In the genomic region with DNA sequence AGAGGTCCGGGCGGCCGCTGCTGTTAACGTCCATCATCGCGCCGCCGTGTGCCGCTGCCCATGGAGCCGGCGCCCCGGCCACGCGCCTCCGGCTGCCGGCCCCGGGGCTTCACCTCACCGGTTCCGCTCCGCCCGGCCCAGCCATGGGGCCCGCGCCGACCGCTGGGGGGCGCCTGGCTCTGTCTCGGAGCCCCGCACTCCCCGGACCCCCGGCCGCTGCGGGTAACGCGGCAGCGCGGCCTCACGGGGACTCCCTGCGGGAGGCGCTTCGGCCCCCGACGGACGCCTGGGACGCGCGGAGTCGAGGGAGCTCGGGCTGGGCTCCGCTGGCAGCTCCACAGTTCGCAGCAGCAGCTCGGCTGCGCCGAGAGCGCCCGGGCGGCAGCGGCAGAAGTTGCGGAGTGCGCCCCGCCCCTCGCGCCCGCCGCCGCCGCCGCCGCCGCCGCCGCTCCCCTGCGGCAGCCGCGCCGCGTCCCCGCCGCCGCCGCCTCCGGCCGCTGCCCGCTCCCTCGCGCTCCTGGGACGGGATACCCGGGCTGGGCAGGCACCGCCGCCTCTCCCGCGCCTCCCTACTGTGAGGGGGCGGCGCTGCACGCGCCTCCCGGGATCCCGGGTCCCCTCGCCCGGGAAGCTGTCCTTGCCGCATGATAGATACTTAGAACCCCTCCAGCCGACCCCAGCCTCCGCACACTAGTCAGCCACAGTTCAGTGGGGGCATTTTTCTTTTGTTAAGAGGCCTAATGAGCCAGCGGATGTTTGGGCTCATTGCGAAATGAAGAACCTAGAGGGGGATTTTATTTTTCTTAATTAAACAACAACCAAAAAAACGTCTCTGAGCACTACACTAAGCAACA, we compare ENCODE assay signal across 1 cellular context.
TF ChIP-seq lines count a peak whose summit lies in the region.

A gene (minus strand): TSS at position 405 of the 854 bp plus-strand sequence. CDS start 368 bp downstream, at position 37.

TF ChIP-seq in HepG2, 621 proteins besides CTCF, POLR2A, EP300 and RAD21 (continued from another document and continues in another):
- TF ChIP-seq, protein P1, sequence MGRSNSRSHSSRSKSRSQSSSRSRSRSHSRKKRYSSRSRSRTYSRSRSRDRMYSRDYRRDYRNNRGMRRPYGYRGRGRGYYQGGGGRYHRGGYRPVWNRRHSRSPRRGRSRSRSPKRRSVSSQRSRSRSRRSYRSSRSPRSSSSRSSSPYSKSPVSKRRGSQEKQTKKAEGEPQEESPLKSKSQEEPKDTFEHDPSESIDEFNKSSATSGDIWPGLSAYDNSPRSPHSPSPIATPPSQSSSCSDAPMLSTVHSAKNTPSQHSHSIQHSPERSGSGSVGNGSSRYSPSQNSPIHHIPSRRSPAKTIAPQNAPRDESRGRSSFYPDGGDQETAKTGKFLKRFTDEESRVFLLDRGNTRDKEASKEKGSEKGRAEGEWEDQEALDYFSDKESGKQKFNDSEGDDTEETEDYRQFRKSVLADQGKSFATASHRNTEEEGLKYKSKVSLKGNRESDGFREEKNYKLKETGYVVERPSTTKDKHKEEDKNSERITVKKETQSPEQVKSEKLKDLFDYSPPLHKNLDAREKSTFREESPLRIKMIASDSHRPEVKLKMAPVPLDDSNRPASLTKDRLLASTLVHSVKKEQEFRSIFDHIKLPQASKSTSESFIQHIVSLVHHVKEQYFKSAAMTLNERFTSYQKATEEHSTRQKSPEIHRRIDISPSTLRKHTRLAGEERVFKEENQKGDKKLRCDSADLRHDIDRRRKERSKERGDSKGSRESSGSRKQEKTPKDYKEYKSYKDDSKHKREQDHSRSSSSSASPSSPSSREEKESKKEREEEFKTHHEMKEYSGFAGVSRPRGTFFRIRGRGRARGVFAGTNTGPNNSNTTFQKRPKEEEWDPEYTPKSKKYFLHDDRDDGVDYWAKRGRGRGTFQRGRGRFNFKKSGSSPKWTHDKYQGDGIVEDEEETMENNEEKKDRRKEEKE (IDR thresholded peaks at IDR 0.05), result no peak
- TF ChIP-seq ELF1 (CRISPR knock-in tag; IDR thresholded peaks at IDR 0.05) (no peak), ZKSCAN5 (CRISPR knock-in tag; IDR thresholded peaks at IDR 0.05) (no peak), ZNF331 (CRISPR knock-in tag; IDR thresholded peaks at IDR 0.05) (no peak), ZNF788 (CRISPR knock-in tag; IDR thresholded peaks at IDR 0.05; ENCODE audit: borderline replicate concordance) (no peak), ZNF670 (CRISPR knock-in tag; IDR thresholded peaks at IDR 0.05; ENCODE audit: borderline replicate concordance) (no peak), THAP11 (CRISPR knock-in tag; IDR thresholded peaks at IDR 0.05) (no peak), ZNF354B (CRISPR knock-in tag; IDR thresholded peaks at IDR 0.05) (no peak), MAFF (IDR thresholded peaks at IDR 0.05; ENCODE audit: low read depth, low read length) (no peak), ASH2L (IDR thresholded peaks at IDR 0.05; ENCODE audit: insufficient read length, low read depth, low read length) (no peak), ZNF556 (CRISPR knock-in tag; IDR thresholded peaks at IDR 0.05; ENCODE audit: borderline replicate concordance) (no peak), ZSCAN9 (CRISPR knock-in tag; IDR thresholded peaks at IDR 0.05; ENCODE audit: borderline replicate concordance) (no peak), REXO4 (CRISPR knock-in tag; IDR thresholded peaks at IDR 0.05; ENCODE audit: borderline replicate concordance) (no peak), ZNF563 (CRISPR knock-in tag; IDR thresholded peaks at IDR 0.05) (peak; percentile 62; the same call in 1 of the 2 replicates), RFXANK (CRISPR knock-in tag; IDR thresholded peaks at IDR 0.05) (no peak), MED8 (CRISPR knock-in tag; IDR thresholded peaks at IDR 0.05; ENCODE audit: insufficient replicate concordance) (no peak), ZEB1 (IDR thresholded peaks at IDR 0.05; ENCODE audit: insufficient replicate concordance, low read depth) (no peak), HNRNPK (IDR thresholded peaks at IDR 0.05; ENCODE audit: low read depth, low read length, poor library complexity, severe bottlenecking) (no peak), GATAD1 (CRISPR knock-in tag; IDR thresholded peaks at IDR 0.05) (no peak), SRSF9 (IDR thresholded peaks at IDR 0.05; ENCODE audit: borderline replicate concordance, insufficient read depth, low read depth, low read length, poor library complexity, severe bottlenecking) (no peak), PLRG1 (conservative IDR thresholded peaks at IDR 0.05) (no peak), GLI4 (CRISPR knock-in tag; IDR thresholded peaks at IDR 0.05; ENCODE audit: borderline replicate concordance) (no peak), ZNF547 (CRISPR knock-in tag; IDR thresholded peaks at IDR 0.05) (no peak), MAF1 (CRISPR knock-in tag; IDR thresholded peaks at IDR 0.05; ENCODE audit: borderline replicate concordance) (no peak), BCL6 (CRISPR knock-in tag; IDR thresholded peaks at IDR 0.05) (0 out of 2 replicates have a peak, but pooled peaks have one; percentile 4), RBAK (CRISPR knock-in tag; IDR thresholded peaks at IDR 0.05) (no peak), ZNF570 (CRISPR knock-in tag; IDR thresholded peaks at IDR 0.05; ENCODE audit: borderline replicate concordance) (no peak), HCFC1 (IDR thresholded peaks at IDR 0.05; ENCODE audit: low read depth, low read length) (no peak)
- TF ChIP-seq, protein P2, sequence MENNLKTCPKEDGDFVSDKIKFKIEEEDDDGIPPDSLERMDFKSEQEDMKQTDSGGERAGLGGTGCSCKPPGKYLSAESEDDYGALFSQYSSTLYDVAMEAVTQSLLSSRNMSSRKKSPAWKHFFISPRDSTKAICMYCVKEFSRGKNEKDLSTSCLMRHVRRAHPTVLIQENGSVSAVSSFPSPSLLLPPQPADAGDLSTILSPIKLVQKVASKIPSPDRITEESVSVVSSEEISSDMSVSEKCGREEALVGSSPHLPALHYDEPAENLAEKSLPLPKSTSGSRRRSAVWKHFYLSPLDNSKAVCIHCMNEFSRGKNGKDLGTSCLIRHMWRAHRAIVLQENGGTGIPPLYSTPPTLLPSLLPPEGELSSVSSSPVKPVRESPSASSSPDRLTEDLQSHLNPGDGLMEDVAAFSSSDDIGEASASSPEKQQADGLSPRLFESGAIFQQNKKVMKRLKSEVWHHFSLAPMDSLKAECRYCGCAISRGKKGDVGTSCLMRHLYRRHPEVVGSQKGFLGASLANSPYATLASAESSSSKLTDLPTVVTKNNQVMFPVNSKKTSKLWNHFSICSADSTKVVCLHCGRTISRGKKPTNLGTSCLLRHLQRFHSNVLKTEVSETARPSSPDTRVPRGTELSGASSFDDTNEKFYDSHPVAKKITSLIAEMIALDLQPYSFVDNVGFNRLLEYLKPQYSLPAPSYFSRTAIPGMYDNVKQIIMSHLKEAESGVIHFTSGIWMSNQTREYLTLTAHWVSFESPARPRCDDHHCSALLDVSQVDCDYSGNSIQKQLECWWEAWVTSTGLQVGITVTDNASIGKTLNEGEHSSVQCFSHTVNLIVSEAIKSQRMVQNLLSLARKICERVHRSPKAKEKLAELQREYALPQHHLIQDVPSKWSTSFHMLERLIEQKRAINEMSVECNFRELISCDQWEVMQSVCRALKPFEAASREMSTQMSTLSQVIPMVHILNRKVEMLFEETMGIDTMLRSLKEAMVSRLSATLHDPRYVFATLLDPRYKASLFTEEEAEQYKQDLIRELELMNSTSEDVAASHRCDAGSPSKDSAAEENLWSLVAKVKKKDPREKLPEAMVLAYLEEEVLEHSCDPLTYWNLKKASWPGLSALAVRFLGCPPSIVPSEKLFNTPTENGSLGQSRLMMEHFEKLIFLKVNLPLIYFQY (CRISPR knock-in tag; IDR thresholded peaks at IDR 0.05; ENCODE audit: borderline replicate concordance), result peak; percentile 88; the same call in 1 of the 2 replicates
- TF ChIP-seq, protein P3, sequence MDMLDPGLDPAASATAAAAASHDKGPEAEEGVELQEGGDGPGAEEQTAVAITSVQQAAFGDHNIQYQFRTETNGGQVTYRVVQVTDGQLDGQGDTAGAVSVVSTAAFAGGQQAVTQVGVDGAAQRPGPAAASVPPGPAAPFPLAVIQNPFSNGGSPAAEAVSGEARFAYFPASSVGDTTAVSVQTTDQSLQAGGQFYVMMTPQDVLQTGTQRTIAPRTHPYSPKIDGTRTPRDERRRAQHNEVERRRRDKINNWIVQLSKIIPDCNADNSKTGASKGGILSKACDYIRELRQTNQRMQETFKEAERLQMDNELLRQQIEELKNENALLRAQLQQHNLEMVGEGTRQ (IDR thresholded peaks at IDR 0.05; ENCODE audit: low read depth, low read length), result no peak
- TF ChIP-seq, protein P3 (CRISPR knock-in tag; IDR thresholded peaks at IDR 0.05; ENCODE audit: borderline replicate concordance), result no peak
- TF ChIP-seq, protein P4, sequence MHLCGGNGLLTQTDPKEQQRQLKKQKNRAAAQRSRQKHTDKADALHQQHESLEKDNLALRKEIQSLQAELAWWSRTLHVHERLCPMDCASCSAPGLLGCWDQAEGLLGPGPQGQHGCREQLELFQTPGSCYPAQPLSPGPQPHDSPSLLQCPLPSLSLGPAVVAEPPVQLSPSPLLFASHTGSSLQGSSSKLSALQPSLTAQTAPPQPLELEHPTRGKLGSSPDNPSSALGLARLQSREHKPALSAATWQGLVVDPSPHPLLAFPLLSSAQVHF (CRISPR knock-in tag; IDR thresholded peaks at IDR 0.05), result no peak
- TF ChIP-seq, protein P5, sequence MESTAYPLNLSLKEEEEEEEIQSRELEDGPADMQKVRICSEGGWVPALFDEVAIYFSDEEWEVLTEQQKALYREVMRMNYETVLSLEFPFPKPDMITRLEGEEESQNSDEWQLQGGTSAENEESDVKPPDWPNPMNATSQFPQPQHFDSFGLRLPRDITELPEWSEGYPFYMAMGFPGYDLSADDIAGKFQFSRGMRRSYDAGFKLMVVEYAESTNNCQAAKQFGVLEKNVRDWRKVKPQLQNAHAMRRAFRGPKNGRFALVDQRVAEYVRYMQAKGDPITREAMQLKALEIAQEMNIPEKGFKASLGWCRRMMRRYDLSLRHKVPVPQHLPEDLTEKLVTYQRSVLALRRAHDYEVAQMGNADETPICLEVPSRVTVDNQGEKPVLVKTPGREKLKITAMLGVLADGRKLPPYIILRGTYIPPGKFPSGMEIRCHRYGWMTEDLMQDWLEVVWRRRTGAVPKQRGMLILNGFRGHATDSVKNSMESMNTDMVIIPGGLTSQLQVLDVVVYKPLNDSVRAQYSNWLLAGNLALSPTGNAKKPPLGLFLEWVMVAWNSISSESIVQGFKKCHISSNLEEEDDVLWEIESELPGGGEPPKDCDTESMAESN (CRISPR knock-in tag; conservative IDR thresholded peaks at IDR 0.05), result 0 out of 2 replicates have a peak, but pooled peaks have one; percentile 24
- TF ChIP-seq, protein P6, sequence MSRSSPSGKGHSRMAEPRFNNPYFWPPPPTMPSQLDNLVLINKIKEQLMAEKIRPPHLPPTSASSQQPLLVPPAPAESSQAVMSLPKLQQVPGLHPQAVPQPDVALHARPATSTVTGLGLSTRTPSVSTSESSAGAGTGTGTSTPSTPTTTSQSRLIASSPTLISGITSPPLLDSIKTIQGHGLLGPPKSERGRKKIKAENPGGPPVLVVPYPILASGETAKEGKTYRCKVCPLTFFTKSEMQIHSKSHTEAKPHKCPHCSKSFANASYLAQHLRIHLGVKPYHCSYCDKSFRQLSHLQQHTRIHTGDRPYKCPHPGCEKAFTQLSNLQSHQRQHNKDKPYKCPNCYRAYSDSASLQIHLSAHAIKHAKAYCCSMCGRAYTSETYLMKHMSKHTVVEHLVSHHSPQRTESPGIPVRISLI (CRISPR knock-in tag; IDR thresholded peaks at IDR 0.05; ENCODE audit: borderline replicate concordance), result no peak
- TF ChIP-seq, protein P7, sequence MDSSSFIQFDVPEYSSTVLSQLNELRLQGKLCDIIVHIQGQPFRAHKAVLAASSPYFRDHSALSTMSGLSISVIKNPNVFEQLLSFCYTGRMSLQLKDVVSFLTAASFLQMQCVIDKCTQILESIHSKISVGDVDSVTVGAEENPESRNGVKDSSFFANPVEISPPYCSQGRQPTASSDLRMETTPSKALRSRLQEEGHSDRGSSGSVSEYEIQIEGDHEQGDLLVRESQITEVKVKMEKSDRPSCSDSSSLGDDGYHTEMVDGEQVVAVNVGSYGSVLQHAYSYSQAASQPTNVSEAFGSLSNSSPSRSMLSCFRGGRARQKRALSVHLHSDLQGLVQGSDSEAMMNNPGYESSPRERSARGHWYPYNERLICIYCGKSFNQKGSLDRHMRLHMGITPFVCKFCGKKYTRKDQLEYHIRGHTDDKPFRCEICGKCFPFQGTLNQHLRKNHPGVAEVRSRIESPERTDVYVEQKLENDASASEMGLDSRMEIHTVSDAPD (CRISPR knock-in tag; IDR thresholded peaks at IDR 0.05), result no peak
- TF ChIP-seq, protein P8, sequence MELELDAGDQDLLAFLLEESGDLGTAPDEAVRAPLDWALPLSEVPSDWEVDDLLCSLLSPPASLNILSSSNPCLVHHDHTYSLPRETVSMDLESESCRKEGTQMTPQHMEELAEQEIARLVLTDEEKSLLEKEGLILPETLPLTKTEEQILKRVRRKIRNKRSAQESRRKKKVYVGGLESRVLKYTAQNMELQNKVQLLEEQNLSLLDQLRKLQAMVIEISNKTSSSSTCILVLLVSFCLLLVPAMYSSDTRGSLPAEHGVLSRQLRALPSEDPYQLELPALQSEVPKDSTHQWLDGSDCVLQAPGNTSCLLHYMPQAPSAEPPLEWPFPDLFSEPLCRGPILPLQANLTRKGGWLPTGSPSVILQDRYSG (CRISPR knock-in tag; IDR thresholded peaks at IDR 0.05), result no peak
- TF ChIP-seq, protein P9, sequence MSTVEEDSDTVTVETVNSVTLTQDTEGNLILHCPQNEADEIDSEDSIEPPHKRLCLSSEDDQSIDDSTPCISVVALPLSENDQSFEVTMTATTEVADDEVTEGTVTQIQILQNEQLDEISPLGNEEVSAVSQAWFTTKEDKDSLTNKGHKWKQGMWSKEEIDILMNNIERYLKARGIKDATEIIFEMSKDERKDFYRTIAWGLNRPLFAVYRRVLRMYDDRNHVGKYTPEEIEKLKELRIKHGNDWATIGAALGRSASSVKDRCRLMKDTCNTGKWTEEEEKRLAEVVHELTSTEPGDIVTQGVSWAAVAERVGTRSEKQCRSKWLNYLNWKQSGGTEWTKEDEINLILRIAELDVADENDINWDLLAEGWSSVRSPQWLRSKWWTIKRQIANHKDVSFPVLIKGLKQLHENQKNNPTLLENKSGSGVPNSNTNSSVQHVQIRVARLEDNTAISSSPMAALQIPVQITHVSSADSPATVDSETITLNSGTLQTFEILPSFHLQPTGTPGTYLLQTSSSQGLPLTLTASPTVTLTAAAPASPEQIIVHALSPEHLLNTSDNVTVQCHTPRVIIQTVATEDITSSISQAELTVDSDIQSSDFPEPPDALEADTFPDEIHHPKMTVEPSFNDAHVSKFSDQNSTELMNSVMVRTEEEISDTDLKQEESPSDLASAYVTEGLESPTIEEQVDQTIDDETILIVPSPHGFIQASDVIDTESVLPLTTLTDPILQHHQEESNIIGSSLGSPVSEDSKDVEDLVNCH (CRISPR knock-in tag; IDR thresholded peaks at IDR 0.05), result no peak
